ENCODE assay signal across 1 cellular context in the genomic region with DNA sequence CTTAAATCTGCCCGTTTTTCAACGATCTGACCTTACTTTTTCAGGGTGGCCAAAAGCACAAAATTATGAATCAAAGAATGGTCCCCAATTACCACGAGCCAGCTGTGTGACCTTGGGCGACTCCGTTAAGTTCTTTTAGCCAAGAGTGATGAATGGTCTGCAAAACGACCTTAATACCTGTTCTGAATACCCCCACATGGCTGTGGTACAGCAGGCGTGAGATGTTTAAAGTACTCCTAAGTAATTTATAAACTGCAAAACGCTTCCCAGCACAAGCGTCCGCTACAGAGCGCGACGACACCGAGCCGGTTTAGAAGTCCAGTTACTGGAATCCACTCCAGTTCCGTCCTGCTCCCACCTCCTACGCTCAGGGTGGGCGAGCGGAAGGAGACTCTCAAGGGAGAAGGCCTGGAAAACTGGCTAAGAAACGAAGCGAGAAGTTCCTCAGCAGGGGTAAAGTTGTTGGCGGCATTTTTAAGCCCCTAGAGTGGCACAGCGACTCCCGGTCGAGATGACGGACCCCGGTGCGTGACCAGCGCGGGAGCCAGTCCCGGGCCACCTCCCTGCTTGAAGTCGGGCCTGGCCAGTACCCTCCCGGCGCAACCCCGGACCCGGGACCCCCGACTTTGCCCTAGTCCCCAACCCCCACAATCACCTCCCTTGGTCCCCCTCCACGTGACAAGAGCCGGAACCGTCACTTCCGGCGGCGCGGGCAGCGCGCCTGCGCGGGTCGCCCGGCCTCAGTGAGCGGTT.
A peak's percentile ranks its signal among the peaks of the same experiment; 100 is the strongest.
TF ChIP-seq lines count a peak whose summit lies in the region.

No MANE protein-coding gene starts in this region.

TF ChIP-seq in HEK293, 187 proteins besides CTCF, POLR2A, EP300 and RAD21 (continued from another document):
- no peak for TF ChIP-seq GLI4 (tag by site-specific recombination; IDR thresholded peaks at IDR 0.05)
- TF ChIP-seq ZNF324 (tag by site-specific recombination; IDR thresholded peaks at IDR 0.05): 0 out of 2 replicates have a peak, but pooled peaks have one; percentile 24
- no peak for TF ChIP-seq ZNF23 (tag by site-specific recombination; IDR thresholded peaks at IDR 0.05; ENCODE audit: borderline replicate concordance)
- TF ChIP-seq ZNF76 (tag by site-specific recombination; IDR thresholded peaks at IDR 0.05; ENCODE audit: borderline replicate concordance, low read depth): peak; percentile 60; the same call in 1 of the 2 replicates
- no peak for TF ChIP-seq ZNF221 (tag by site-specific recombination; IDR thresholded peaks at IDR 0.05; ENCODE audit: borderline replicate concordance)
- TF ChIP-seq ZNF660 (tag by site-specific recombination; IDR thresholded peaks at IDR 0.05): no peak
- TF ChIP-seq ZNF311 (tag by site-specific recombination; IDR thresholded peaks at IDR 0.05; ENCODE audit: borderline replicate concordance): no peak
- no peak for TF ChIP-seq ZNF155 (tag by site-specific recombination; IDR thresholded peaks at IDR 0.05)
- no peak for TF ChIP-seq ZNF785 (tag by site-specific recombination; IDR thresholded peaks at IDR 0.05)
- no peak for TF ChIP-seq ZNF121 (tag by site-specific recombination; IDR thresholded peaks at IDR 0.05)
- TF ChIP-seq MZF1 (tag by site-specific recombination; IDR thresholded peaks at IDR 0.05; ENCODE audit: borderline replicate concordance): no peak
- TF ChIP-seq, protein P1, sequence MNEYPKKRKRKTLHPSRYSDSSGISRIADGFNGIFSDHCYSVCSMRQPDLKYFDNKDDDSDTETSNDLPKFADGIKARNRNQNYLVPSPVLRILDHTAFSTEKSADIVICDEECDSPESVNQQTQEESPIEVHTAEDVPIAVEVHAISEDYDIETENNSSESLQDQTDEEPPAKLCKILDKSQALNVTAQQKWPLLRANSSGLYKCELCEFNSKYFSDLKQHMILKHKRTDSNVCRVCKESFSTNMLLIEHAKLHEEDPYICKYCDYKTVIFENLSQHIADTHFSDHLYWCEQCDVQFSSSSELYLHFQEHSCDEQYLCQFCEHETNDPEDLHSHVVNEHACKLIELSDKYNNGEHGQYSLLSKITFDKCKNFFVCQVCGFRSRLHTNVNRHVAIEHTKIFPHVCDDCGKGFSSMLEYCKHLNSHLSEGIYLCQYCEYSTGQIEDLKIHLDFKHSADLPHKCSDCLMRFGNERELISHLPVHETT (tag by site-specific recombination; IDR thresholded peaks at IDR 0.05): no peak
- no peak for TF ChIP-seq ZNF302 (tag by site-specific recombination; IDR thresholded peaks at IDR 0.05; ENCODE audit: low read depth)
